ENCODE assay signal across 8 cellular contexts in the genomic region with DNA sequence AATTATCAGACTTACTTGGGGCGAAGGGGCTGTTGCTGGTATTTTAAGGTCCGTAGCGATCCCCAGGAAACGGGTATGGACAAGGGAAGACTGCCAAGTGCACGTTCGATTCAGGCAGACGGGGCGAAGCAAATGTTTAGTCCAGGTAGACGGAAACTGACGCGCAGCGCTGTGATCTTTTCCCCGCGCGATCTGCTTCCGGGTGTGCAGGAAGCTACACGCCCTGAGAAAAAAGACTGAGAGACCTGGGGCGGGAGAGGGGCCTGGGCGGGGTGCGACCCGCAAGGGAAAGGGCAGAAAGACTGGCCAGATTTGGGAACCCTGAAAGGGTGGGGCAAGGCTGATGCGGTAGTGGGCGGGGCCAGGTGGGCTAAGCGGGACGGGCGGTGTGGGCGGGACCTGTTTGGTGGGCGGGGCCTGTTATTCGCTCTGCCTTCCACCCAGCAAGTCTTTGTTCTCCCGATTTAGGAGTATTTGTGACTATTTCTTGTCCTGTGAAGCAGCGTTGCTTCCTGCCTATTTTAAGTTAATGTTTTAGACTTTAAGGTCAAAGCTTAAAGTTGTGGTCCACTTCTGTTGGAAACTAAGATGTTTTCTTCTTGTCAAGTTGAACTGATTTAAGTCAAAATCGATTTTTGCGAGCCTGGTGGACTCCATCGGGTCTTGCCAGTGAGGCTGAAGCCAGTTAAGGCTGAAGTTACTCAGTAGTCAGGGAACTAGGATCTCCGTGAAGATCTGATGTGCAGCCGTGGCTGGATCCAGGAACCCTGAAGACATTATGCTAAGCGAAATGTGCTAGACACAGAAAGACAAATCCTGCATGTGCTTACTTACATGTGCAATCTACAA. TPM values are rescaled to one million over a fixed set of nuclear protein-coding genes. Genes with fewer than 3 reads are reported as not detected.
A peak's percentile ranks its signal among the peaks of the same experiment; 100 is the strongest.
DNase-seq lines count a peak whose midpoint lies in the region; ATAC-seq lines count a peak whose summit lies in the region.

Gene ZNF836, minus strand, starts transcription at position 301 of the 849 bp plus-strand sequence. CDS start 3,549 bp downstream, outside the sequence.

- peaks cover 4% of the 10 kb centered on the region for H3K4me1 ChIP-seq in endocrine pancreas (ENCODE audit: control insufficient read depth, insufficient read depth, low read length)

- peak within 1 kb of the TSS; percentile 99 for H3K9ac ChIP-seq in endocrine pancreas (ENCODE audit: control insufficient read depth, insufficient read depth, low read length)

- H3K27me3 ChIP-seq in endocrine pancreas (ENCODE audit: control insufficient read depth, insufficient read depth, low read length) = no peaks in the 10 kb centered on the region

- H3K4me3 ChIP-seq in endocrine pancreas (ENCODE audit: control insufficient read depth, insufficient read depth, low read length) = peak within 1 kb of the TSS; percentile 89

- H3K9me3 ChIP-seq in endocrine pancreas (ENCODE audit: control insufficient read depth, low read length) = no peaks in the 10 kb centered on the region

- DNase-seq in NCI-H1092 treated with DMSO at 0.1 percent for 48 hours (lab: John Stamatoyannopoulos, UW) (peak; percentile 77), NCI-H1092 (lab: John Stamatoyannopoulos, UW) (no peak), NOMO-1 treated with DMSO at 0.1 percent for 48 hours (lab: John Stamatoyannopoulos, UW; ENCODE audit: unreplicated experiment) (peak; percentile 59), mesenteric fat pad (ENCODE audit: low spot score) (peak; percentile 95)
- peak; percentile 62 to 75 (median 65) for DNase-seq in activated CD8-positive, alpha-beta memory T cell treated with anti-CD3 and anti-CD28 coated beads for 48 hours (ENCODE audit: low read depth in 2 of 3, low spot score in 2 of 3)
- DNase-seq in stimulated activated CD8-positive, alpha-beta memory T cell treated with anti-CD3 and anti-CD28 coated beads, Interleukin-12 subunit alpha, Interleukin-12 subunit beta, amount 100 ng/mL, for 4 hours (ENCODE audit: low read depth) = peak; percentile 79

- peak; percentile 76 for ATAC-seq in HG03521 (IDR thresholded peaks at IDR 0.05; ENCODE audit: unreplicated experiment)

- peaks cover 3% of the 10 kb centered on the region for H3K36me3 ChIP-seq in endocrine pancreas (ENCODE audit: control insufficient read depth, insufficient read depth, low read length)

RNA-seq across cellular contexts. Expression of gene ZNF836, which starts in this region (rescaled TPM):
- 8.2 TPM for total RNA-seq in mesenteric fat pad
